ENCODE assay signal across 25 cellular contexts in the genomic region with DNA sequence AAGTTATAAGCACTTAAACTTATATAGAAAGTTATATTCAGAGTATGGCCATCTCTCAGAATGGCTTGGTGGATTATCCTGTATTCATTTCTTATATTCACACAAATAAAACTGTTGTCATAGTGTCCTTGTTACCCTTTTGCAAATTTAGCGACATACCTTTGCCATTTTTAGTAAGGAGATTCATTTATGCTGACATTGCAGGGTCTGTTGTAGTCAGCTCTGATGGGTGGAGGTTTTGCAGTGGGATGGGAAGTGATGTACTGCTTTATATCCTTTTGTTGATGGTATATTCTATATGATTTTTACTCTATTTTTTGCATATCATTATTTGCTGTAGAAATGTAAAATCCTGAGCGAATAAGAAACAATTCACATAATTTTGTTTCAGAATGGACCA.
"Had no signal": no experiment of that assay in that cellular context is flagged by ENCODE, and none has a peak within 500 bp of the region (broad histone marks: within the 10 kb centered on the region; RNA-seq: fewer than 3 reads in every experiment).

No MANE protein-coding gene starts in this region.

- H3K9me3 ChIP-seq: colonic mucosa, gastrocnemius medialis, lower lobe of right lung had no signal

- H3K4me1 ChIP-seq: colonic mucosa, left lung, lower lobe of right lung had no signal

- H3K4me3 ChIP-seq: colonic mucosa, esophagus squamous epithelium, gastrocnemius medialis, heart right ventricle, left lung, lower lobe of right lung, mucosa of descending colon had no signal

- FAIRE-seq: islet of Langerhans, keratinocyte had no signal

- H3K36me3 ChIP-seq: colonic mucosa, esophagus squamous epithelium, gastrocnemius medialis, heart right ventricle, left lung, lower lobe of right lung had no signal

- ATAC-seq: effector memory CD8-positive, alpha-beta T cell; esophagus mucosa; gastrocnemius medialis; heart right ventricle; left cardiac atrium; left lung; left ventricle myocardium superior; lower lobe of right lung; mucosa of descending colon had no signal

- H3K27ac ChIP-seq: colonic mucosa, epithelial cell of prostate, esophagus squamous epithelium, gastrocnemius medialis, heart right ventricle, left lung, lower lobe of right lung had no signal

- DNase-seq: colonic mucosa; cortex of kidney; effector CD8-positive, alpha-beta T cell; effector memory CD8-positive, alpha-beta T cell; endodermal cell; erythroblast; esophagus squamous epithelium; foreskin fibroblast; foreskin melanocyte; gastrocnemius medialis; glutamatergic neuron; head of caudate nucleus; heart right ventricle; hippocampal formation; left cardiac atrium; left lung; left ventricle myocardium superior; lower lobe of right lung; mesenchymal stem cell; mucosa of descending colon; naive B cell had no signal

- H3K27me3 ChIP-seq: colonic mucosa, esophagus squamous epithelium, gastrocnemius medialis, heart right ventricle, left lung had no signal
